ENCODE assay signal across 10 cellular contexts in genomic region chr15:98433302-98433701, GRCh38.
"Had no signal": no experiment of that assay in that cellular context is flagged by ENCODE, and none has a peak within 500 bp of the region (broad histone marks: within the 10 kb centered on the region; RNA-seq: fewer than 3 reads in every experiment).

No MANE protein-coding gene starts in this region.

- DNase-seq: activated CD4-positive, alpha-beta T cell treated with anti-CD3 and anti-CD28 coated beads, Interleukin-2, amount 50 U/mL, for 48 hours; activated CD4-positive, CD25-positive, alpha-beta regulatory T cell treated with anti-CD3 and anti-CD28 coated beads, Interleukin-2, amount 50 U/mL, for 72 hours; activated CD8-positive, alpha-beta memory T cell treated with anti-CD3 and anti-CD28 coated beads, Interleukin-2, amount 10 ng/mL, durations not matched to agents 7 days and 5 days; activated effector memory CD4-positive, alpha-beta T cell treated with anti-CD3 and anti-CD28 coated beads, Interleukin-2, amount 50 U/mL, for 16 hours; activated T-cell treated with anti-CD3 and anti-CD28 coated beads, Interleukin-2, amount 50 U/mL, for 4 hours; amygdala; esophagus squamous epithelium; left ventricle myocardium inferior; mesenchymal stem cell; stimulated activated CD4-positive, alpha-beta T cell treated with anti-CD3 and anti-CD28 coated beads, Interleukin-2, amount 100 ng/mL, for 48 hours had no signal
